12 cellular contexts compared by ENCODE assay signal in genomic region chr2:134138115-134138514, GRCh38.
A peak's percentile ranks its signal among the peaks of the same experiment; 100 is the strongest.
DNase-seq lines count a peak whose midpoint lies in the region; ATAC-seq and TF ChIP-seq lines count a peak whose summit lies in the region.
"Had no signal": no experiment of that assay in that cellular context is flagged by ENCODE, and none has a peak within 500 bp of the region (broad histone marks: within the 10 kb centered on the region; RNA-seq: fewer than 3 reads in every experiment).

No MANE protein-coding gene starts in this region.

- no peak overlapping the region for H3K4me3 Mint-ChIP-seq in CD8-positive, alpha-beta memory T cell
- no peak overlapping the region for H3K4me3 Mint-ChIP-seq in CD4-positive, alpha-beta T cell
- H3K4me3 Mint-ChIP-seq in CD8-positive, alpha-beta T cell, result no peak overlapping the region
- H3K4me3 Mint-ChIP-seq: neural crest cell had no signal

- no peak for TF ChIP-seq CTCF in RWPE2 (IDR thresholded peaks at IDR 0.05; ENCODE audit: poor library complexity, severe bottlenecking)
- no peak for TF ChIP-seq CTCF in spleen (IDR thresholded peaks at IDR 0.05 in 8 of 11, conservative IDR thresholded peaks at IDR 0.05 in 3 of 11)
- TF ChIP-seq CTCF in CD4-positive, alpha-beta T cell (IDR thresholded peaks at IDR 0.05), result no peak
- TF ChIP-seq CTCF in CD8-positive, alpha-beta T cell (IDR thresholded peaks at IDR 0.05), result no peak

- H3K27me3 ChIP-seq in CD8-positive, alpha-beta memory T cell (ENCODE audit: insufficient read depth, low read length, poor library complexity, severe bottlenecking), result no peaks in the 10 kb centered on the region
- H3K27me3 ChIP-seq in RWPE2 (ENCODE audit: insufficient read depth, poor library complexity, severe bottlenecking) (no peaks in the 10 kb centered on the region), spleen (replicated peaks in 1 of 7) (no peaks in the 10 kb centered on the region)
- no peaks in the 10 kb centered on the region for H3K27me3 ChIP-seq in CD4-positive, alpha-beta T cell (ENCODE audit: control insufficient read depth, insufficient read depth, low read length)
- H3K27me3 ChIP-seq in CD8-positive, alpha-beta T cell (ENCODE audit: insufficient read depth, low read length), result no peaks in the 10 kb centered on the region
- H3K27me3 ChIP-seq: esophagus squamous epithelium had no signal

- peaks cover 90 to 98% (median 95%) of the 10 kb centered on the region in 3 donors for H3K4me1 Mint-ChIP-seq in CD8-positive, alpha-beta memory T cell
- H3K4me1 Mint-ChIP-seq in CD4-positive, alpha-beta T cell (ENCODE audit: low read depth), result peaks cover 99% of the 10 kb centered on the region
- peaks cover 88% of the 10 kb centered on the region for H3K4me1 Mint-ChIP-seq in CD8-positive, alpha-beta T cell (ENCODE audit: low read depth)

- no peak overlapping the region for H3K27ac ChIP-seq in CD8-positive, alpha-beta memory T cell (ENCODE audit: low read depth, low read length)
- H3K27ac ChIP-seq in RWPE2 (ENCODE audit: poor library complexity, severe bottlenecking) (peak overlapping the region; percentile 83), epithelial cell of prostate (peak overlapping the region; percentile 88), spleen (peak overlapping the region in 6 of 8 donors; percentile 51 to 79 (median 74))
- no peak overlapping the region for H3K27ac ChIP-seq in CD4-positive, alpha-beta T cell (ENCODE audit: low read depth, low read length)
- H3K27ac ChIP-seq in CD8-positive, alpha-beta T cell (ENCODE audit: low read depth, low read length), result no peak overlapping the region

- no peak for ATAC-seq in RWPE2 (ENCODE audit: low read depth)
- no peak for ATAC-seq in CD4-positive, alpha-beta T cell (ENCODE audit: poor library complexity)
- no peak for ATAC-seq in CD8-positive, alpha-beta T cell

- H3K4me1 ChIP-seq in CD8-positive, alpha-beta memory T cell (ENCODE audit: insufficient read depth, low read length), result peaks cover 48% of the 10 kb centered on the region
- H3K4me1 ChIP-seq in RWPE2 (ENCODE audit: insufficient read depth, poor library complexity, severe bottlenecking), result peaks cover 47% of the 10 kb centered on the region
- peaks cover 36 to 100% (median 68%) of the 10 kb centered on the region in 6 donors for H3K4me1 ChIP-seq in spleen
- H3K4me1 ChIP-seq in CD8-positive, alpha-beta T cell (ENCODE audit: insufficient read depth, low read length), result peaks cover 48% of the 10 kb centered on the region

- DNase-seq in CD8-positive, alpha-beta memory T cell, result no peak
- DNase-seq in RWPE2 (ENCODE audit: low spot score), result no peak
- no peak for DNase-seq in epithelial cell of prostate (ENCODE audit: low read depth, low spot score)
- no peak for DNase-seq in spleen
- DNase-seq in activated CD4-positive, alpha-beta T cell treated with anti-CD3 and anti-CD28 coated beads for 4 hours, result no peak
- no peak for DNase-seq in CD4-positive, alpha-beta T cell
- no peak for DNase-seq in CD8-positive, alpha-beta T cell
- DNase-seq: esophagus squamous epithelium, NCI-H187 had no signal

- H3K36me3 Mint-ChIP-seq in CD8-positive, alpha-beta memory T cell, result peaks cover 0 to 25% (median 3%) of the 10 kb centered on the region in 3 donors
- H3K36me3 Mint-ChIP-seq in CD4-positive, alpha-beta T cell (ENCODE audit: low read depth), result peaks cover 14% of the 10 kb centered on the region
- peaks cover 15% of the 10 kb centered on the region for H3K36me3 Mint-ChIP-seq in CD8-positive, alpha-beta T cell

- no peaks in the 10 kb centered on the region for H3K9me3 Mint-ChIP-seq in CD8-positive, alpha-beta memory T cell
- no peaks in the 10 kb centered on the region for H3K9me3 Mint-ChIP-seq in CD4-positive, alpha-beta T cell
- no peaks in the 10 kb centered on the region for H3K9me3 Mint-ChIP-seq in CD8-positive, alpha-beta T cell
- H3K9me3 Mint-ChIP-seq: neural crest cell had no signal

- H3K4me3 ChIP-seq in CD8-positive, alpha-beta memory T cell (ENCODE audit: low read length), result no peak overlapping the region
- H3K4me3 ChIP-seq in RWPE2 (ENCODE audit: severe bottlenecking) (no peak overlapping the region), spleen (no peak overlapping the region)
- no peak overlapping the region for H3K4me3 ChIP-seq in CD8-positive, alpha-beta T cell (ENCODE audit: low read depth, low read length)
- H3K4me3 ChIP-seq: lung, skin epidermis had no signal

- CTCF ChIA-PET in CD8-positive, alpha-beta memory T cell (lab: Charles Lee), result interaction anchor here (0.7 kb wide), 1 partner anchor 11 kb away, joined by 3 read pairs; no protein-coding TSS in a partner anchor
- CTCF ChIA-PET in CD4-positive, alpha-beta T cell (lab: Charles Lee), result interaction anchor here (1.0 to 1.6 kb wide), 2 partner anchors 15 to 19 kb away, joined by 4 to 5 read pairs; no protein-coding TSS in a partner anchor
- CTCF ChIA-PET in CD8-positive, alpha-beta T cell (lab: Charles Lee), result interaction anchor here (0.9 kb wide), 1 partner anchor 15 kb away, joined by 3 read pairs; no protein-coding TSS in a partner anchor

- WGBS in spleen, 5 donors, result 83 to 96% (median 91%) methylated on average over 2 of the region's 2 CpGs

- POLR2A ChIA-PET in CD8-positive, alpha-beta memory T cell (lab: Charles Lee), result no interaction called here
- POLR2A ChIA-PET in CD4-positive, alpha-beta T cell (lab: Charles Lee), result interaction anchor here (1.0 to 1.1 kb wide), 2 partner anchors 14 to 18 kb away, joined by 4 read pairs; no protein-coding TSS in a partner anchor
- POLR2A ChIA-PET in CD8-positive, alpha-beta T cell (lab: Charles Lee), result interaction anchor here (1.2 kb wide), 1 partner anchor 11 kb away, joined by 3 read pairs; no protein-coding TSS in a partner anchor

- H3K36me3 ChIP-seq in CD8-positive, alpha-beta memory T cell (ENCODE audit: insufficient read depth, low read length), result no peaks in the 10 kb centered on the region
- H3K36me3 ChIP-seq in RWPE2 (ENCODE audit: low read depth) (no peaks in the 10 kb centered on the region), spleen (peaks cover 0 to 11% (median 0%) of the 10 kb centered on the region in 6 donors)
- H3K36me3 ChIP-seq in CD8-positive, alpha-beta T cell (ENCODE audit: insufficient read depth, low read length), result no peaks in the 10 kb centered on the region
- H3K36me3 ChIP-seq: esophagus squamous epithelium had no signal

- H3K27me3 Mint-ChIP-seq in CD8-positive, alpha-beta memory T cell, result peaks cover 0 to 2% of the 10 kb centered on the region in 2 donors
- H3K27me3 Mint-ChIP-seq in CD4-positive, alpha-beta T cell, result no peaks in the 10 kb centered on the region
- H3K27me3 Mint-ChIP-seq in CD8-positive, alpha-beta T cell (ENCODE audit: low read depth), result no peaks in the 10 kb centered on the region

- no peaks in the 10 kb centered on the region for H3K9me3 ChIP-seq in CD8-positive, alpha-beta memory T cell (ENCODE audit: low read length)
- H3K9me3 ChIP-seq in RWPE2 (ENCODE audit: severe bottlenecking) (no peaks in the 10 kb centered on the region), spleen (no peaks in the 10 kb centered on the region)
- H3K9me3 ChIP-seq in CD4-positive, alpha-beta T cell (ENCODE audit: control insufficient read depth, low read length), result no peaks in the 10 kb centered on the region
- H3K9me3 ChIP-seq in CD8-positive, alpha-beta T cell (ENCODE audit: low read length), result no peaks in the 10 kb centered on the region
- H3K9me3 ChIP-seq: esophagus squamous epithelium had no signal

- TF ChIP-seq POLR2A in spleen (IDR thresholded peaks at IDR 0.05), result no peak

- intact Hi-C loops in spleen (cut with DNase I; ENCODE audit: low total_unique reads), result no loop called here
- intact Hi-C loops in CD4-positive, alpha-beta T cell (cut with DNase I, micrococcal nuclease), result loop anchor here in 1 of 2 experiments (5.0 kb wide), 1 partner anchor 34 kb away; no protein-coding TSS in a partner anchor
- intact Hi-C loops in CD8-positive, alpha-beta T cell (cut with DNase I, micrococcal nuclease), result no loop called here

- H3K27ac Mint-ChIP-seq in CD8-positive, alpha-beta memory T cell, result peak overlapping the region in 5 of 8 donors; percentile 12 to 71 (median 41)
- H3K27ac Mint-ChIP-seq in CD4-positive, alpha-beta T cell, result no peak overlapping the region
- no peak overlapping the region for H3K27ac Mint-ChIP-seq in CD8-positive, alpha-beta T cell

Comparison
In these comparisons a context has a peak if more than half of its experiments do, and no peak if none do; other contexts are left out.
1. H3K27ac ChIP-seq: peak in RWPE2 (single experiment), epithelial cell of prostate (single experiment) and spleen (6 of 8); none in CD8-positive, alpha-beta memory T cell (single experiment), CD4-positive, alpha-beta T cell (single experiment) and CD8-positive, alpha-beta T cell (single experiment).
2. H3K27ac Mint-ChIP-seq: peak in CD8-positive, alpha-beta memory T cell (5 of 8); none in CD4-positive, alpha-beta T cell (single experiment) and CD8-positive, alpha-beta T cell (single experiment).